In genomic region chr13:40665061-40665753, GRCh38 we compare ENCODE assay signal across 8 cellular contexts. TPM values are rescaled to one million over a fixed set of nuclear protein-coding genes. Genes with fewer than 3 reads are reported as not detected.
DNase-seq lines count a peak whose midpoint lies in the region; ATAC-seq and TF ChIP-seq lines count a peak whose summit lies in the region.

No MANE protein-coding gene starts in this region.

- H3K79me2 ChIP-seq in ACC112 (ENCODE audit: control insufficient read depth, insufficient read depth, low read length, unreplicated experiment), result peaks cover 43% of the 10 kb centered on the region

- TF ChIP-seq EP300 in transverse colon (IDR thresholded peaks at IDR 0.05; ENCODE audit: low read depth), result no peak

- H3K18ac ChIP-seq in IMR-90 (ENCODE audit: low read depth, low read length), result no peak overlapping the region

- dilution Hi-C loops in IMR-90 (cut with HindIII; ENCODE audit: low sequenced_read_pairs, unreplicated experiment), result no loop called here

- no peaks in the 10 kb centered on the region for H3K9me3 ChIP-seq in IMR-90 (ENCODE audit: control insufficient read depth, insufficient read depth, low read length)
- no peaks in the 10 kb centered on the region for H3K9me3 ChIP-seq in esophagus squamous epithelium
- H3K9me3 ChIP-seq in naive thymus-derived CD4-positive, alpha-beta T cell (ENCODE audit: control insufficient read depth in 2 of 3, low read length in 3 of 3), result no peaks in the 10 kb centered on the region
- no peaks in the 10 kb centered on the region for H3K9me3 ChIP-seq in transverse colon

- no peak overlapping the region for H3K4ac ChIP-seq in IMR-90 (ENCODE audit: low read depth, low read length)

- no peak overlapping the region for H2AK9ac ChIP-seq in IMR-90 (replicated peaks; ENCODE audit: low read depth, low read length, poor library complexity)

- H4K5ac ChIP-seq in IMR-90 (ENCODE audit: low read depth, low read length), result no peak overlapping the region

- H2AK5ac ChIP-seq in IMR-90 (ENCODE audit: low read depth, low read length), result no peak overlapping the region

- H3K4me2 ChIP-seq in IMR-90 (ENCODE audit: low read depth, low read length), result peak overlapping the region; percentile 76

- no peak overlapping the region; the same call in 1 of the 2 replicates for H3K23ac ChIP-seq in IMR-90 (ENCODE audit: low read depth, low read length)

- no peak overlapping the region for H4K8ac ChIP-seq in IMR-90 (ENCODE audit: low read depth in 2 of 2, low read length in 2 of 2)

- CTCF ChIA-PET in IMR-90 (lab: Yijun Ruan, JAX), result interaction anchor here (0.6 kb wide), 1 partner anchor 535 kb away, joined by 3 read pairs; no protein-coding TSS in a partner anchor
- CTCF ChIA-PET in naive thymus-derived CD4-positive, alpha-beta T cell (lab: Charles Lee), result interaction anchor here (1.0 to 1.2 kb wide), 4 partner anchors 17 to 596 kb away, joined by 3 read pairs; no protein-coding TSS in a partner anchor

- H3K9me1 ChIP-seq in IMR-90 (ENCODE audit: insufficient read depth, low read length), result no peaks in the 10 kb centered on the region

- H3K27ac Mint-ChIP-seq in naive thymus-derived CD4-positive, alpha-beta T cell, result peak overlapping the region; percentile 80 to 93 (median 89)

- H3K9ac ChIP-seq in IMR-90 (ENCODE audit: low read depth, low read length), result no peak overlapping the region

- H4K91ac ChIP-seq in IMR-90 (ENCODE audit: insufficient read depth, low read depth, low read length), result no peak overlapping the region

- H3K36me3 Mint-ChIP-seq in naive thymus-derived CD4-positive, alpha-beta T cell, result peaks cover 0 to 15% (median 5%) of the 10 kb centered on the region in 5 donors

- no peaks in the 10 kb centered on the region for H3K9me3 Mint-ChIP-seq in naive thymus-derived CD4-positive, alpha-beta T cell

- peak overlapping the region; percentile 35 for H2AFZ ChIP-seq in ACC112 (ENCODE audit: low read length, unreplicated experiment)
- H2AFZ ChIP-seq in IMR-90 (replicated peaks; ENCODE audit: low read length, poor library complexity), result peak overlapping the region; percentile 86

- no peaks in the 10 kb centered on the region for H3K79me1 ChIP-seq in IMR-90 (ENCODE audit: low read depth in 1 of 2, low read length in 2 of 2)

- no peak overlapping the region for H2BK120ac ChIP-seq in IMR-90 (ENCODE audit: low read depth, low read length)

- no peak for TF ChIP-seq CTCF in IMR-90 (conservative IDR thresholded peaks at IDR 0.05; ENCODE audit: low read depth, low read length)
- no peak for TF ChIP-seq CTCF in esophagus squamous epithelium (IDR thresholded peaks at IDR 0.05)
- peak in 1 of 5 experiments; percentile 10 for TF ChIP-seq CTCF in transverse colon (IDR thresholded peaks at IDR 0.05)

- H3K27me3 ChIP-seq in ACC112 (ENCODE audit: insufficient read depth, low read length) (no peaks in the 10 kb centered on the region), IMR-90 (ENCODE audit: control insufficient read depth, insufficient read depth, low read length) (peaks cover 49% of the 10 kb centered on the region), esophagus squamous epithelium (no peaks in the 10 kb centered on the region), transverse colon (no peaks in the 10 kb centered on the region)
- H3K27me3 ChIP-seq in naive thymus-derived CD4-positive, alpha-beta T cell (ENCODE audit: control insufficient read depth in 2 of 2, insufficient read depth in 2 of 2, low read length in 2 of 2), result no peaks in the 10 kb centered on the region

- H3K4me3 Mint-ChIP-seq in naive thymus-derived CD4-positive, alpha-beta T cell, result peak overlapping the region; percentile 86 to 98 (median 94)

- in situ Hi-C loops in IMR-90 (cut with MboI; ENCODE audit: low sequenced_read_pairs) (no loop called here), transverse colon (cut with MboI; ENCODE audit: low pct_ligation_motif_present in 1 of 4, low pct_unique_long_range_greater_than_20kb in 1 of 4, low sequenced_read_pairs in 3 of 4) (loop anchor here in 1 of 4 donors (25.0 kb wide), 1 partner anchor 253 kb away; no protein-coding TSS in a partner anchor)

- no peaks in the 10 kb centered on the region for H4K20me1 ChIP-seq in IMR-90 (ENCODE audit: insufficient read depth, low read length)

- H3K27ac ChIP-seq in ACC112 (ENCODE audit: low read depth, low read length), result peak overlapping the region; percentile 74
- H3K27ac ChIP-seq in IMR-90 (ENCODE audit: insufficient read depth, low read length), result no peak overlapping the region
- H3K27ac ChIP-seq in esophagus squamous epithelium, result peak overlapping the region; percentile 99
- H3K27ac ChIP-seq in naive thymus-derived CD4-positive, alpha-beta T cell (ENCODE audit: low read depth, low read length), result peak overlapping the region; percentile 88
- peak overlapping the region; percentile 99 to 100 (median 100) for H3K27ac ChIP-seq in transverse colon

- ATAC-seq in GM19025 (IDR thresholded peaks at IDR 0.05; ENCODE audit: low read depth, unreplicated experiment), result peak; percentile 7
- no peak for ATAC-seq in IMR-90 (ENCODE audit: low read depth)
- ATAC-seq in naive thymus-derived CD4-positive, alpha-beta T cell, result no peak

- no peaks in the 10 kb centered on the region for H3K36me3 ChIP-seq in ACC112 (ENCODE audit: insufficient read depth, low read length)
- H3K36me3 ChIP-seq in IMR-90 (ENCODE audit: control insufficient read depth, insufficient read depth, low read length), result no peaks in the 10 kb centered on the region
- no peaks in the 10 kb centered on the region for H3K36me3 ChIP-seq in esophagus squamous epithelium
- H3K36me3 ChIP-seq in naive thymus-derived CD4-positive, alpha-beta T cell (ENCODE audit: control insufficient read depth in 2 of 3, insufficient read depth in 3 of 3, low read length in 3 of 3), result peaks cover 0 to 18% (median 0%) of the 10 kb centered on the region in 3 experiments
- H3K36me3 ChIP-seq in transverse colon, result no peaks in the 10 kb centered on the region

- 1% methylated on average over 32 of the region's 83 CpGs; no CpG with 5 or more reads in 1 of the 2 experiments for WGBS in IMR-90 (ENCODE audit: extremely low coverage in 2 of 2, insufficient read length in 1 of 2), 2 experiments
- WGBS in esophagus squamous epithelium, 2 donors, result 0% methylated on average over 21 of the region's 83 CpGs; no CpG with 5 or more reads in 1 of the 2 donors
- WGBS in transverse colon (ENCODE audit: low coverage in 1 of 2), 2 donors, result 2% methylated on average over 30 of the region's 83 CpGs; no CpG with 5 or more reads in 1 of the 2 donors

- POLR2A ChIA-PET in IMR-90 (lab: Charles Lee; ENCODE audit: unreplicated experiment), result no interaction called here
- POLR2A ChIA-PET in naive thymus-derived CD4-positive, alpha-beta T cell (lab: Charles Lee), result interaction anchor here (0.6 to 3.9 kb wide), 30 partner anchors 12 to 883 kb away, joined by 3 to 34 read pairs (median 4); no protein-coding TSS in a partner anchor

- peaks cover 36 to 57% (median 50%) of the 10 kb centered on the region in 7 donors for H3K4me1 Mint-ChIP-seq in naive thymus-derived CD4-positive, alpha-beta T cell

- H3K27me3 Mint-ChIP-seq in naive thymus-derived CD4-positive, alpha-beta T cell, result no peaks in the 10 kb centered on the region

- DNase-seq in IMR-90, result no peak
- peak; percentile 54 for DNase-seq in activated CD8-positive, alpha-beta memory T cell treated with anti-CD3 and anti-CD28 coated beads, Interleukin-2, amount 50 U/mL, for 4 hours
- DNase-seq in esophagus squamous epithelium (lab: John Stamatoyannopoulos, UW), result no peak
- peak in 8 of 9 donors; percentile 17 to 39 (median 30) for DNase-seq in naive thymus-derived CD4-positive, alpha-beta T cell
- DNase-seq in transverse colon, result peak; percentile 55
- no peak for DNase-seq in SKM-1 (lab: John Stamatoyannopoulos, UW; ENCODE audit: unreplicated experiment)

- H3K4me3 ChIP-seq in ACC112 (ENCODE audit: low read depth, low read length), result peak overlapping the region; percentile 93
- peak overlapping the region; percentile 51 for H3K4me3 ChIP-seq in IMR-90 (ENCODE audit: insufficient read depth, low read depth, low read length)
- peak overlapping the region; percentile 77 to 97 (median 91) for H3K4me3 ChIP-seq in esophagus squamous epithelium
- H3K4me3 ChIP-seq in naive thymus-derived CD4-positive, alpha-beta T cell (ENCODE audit: low read length), result peak overlapping the region; percentile 84
- peak overlapping the region; percentile 86 to 98 (median 92) for H3K4me3 ChIP-seq in transverse colon

- BruUV-seq in IMR-90 (replicated peaks; lab: Mats Ljungman, UMichigan), result no TSS peak

- H3K4me1 ChIP-seq in ACC112 (ENCODE audit: control insufficient read depth, insufficient read depth, low read length, unreplicated experiment), result no peaks in the 10 kb centered on the region
- H3K4me1 ChIP-seq in IMR-90 (ENCODE audit: control insufficient read depth, insufficient read depth, low read length), result peaks cover 2% of the 10 kb centered on the region; the same call in 1 of the 2 replicates
- peaks cover 0 to 58% (median 19%) of the 10 kb centered on the region in 3 donors for H3K4me1 ChIP-seq in esophagus squamous epithelium
- H3K4me1 ChIP-seq in naive thymus-derived CD4-positive, alpha-beta T cell (ENCODE audit: control insufficient read depth in 2 of 2, insufficient read depth in 2 of 2, low read length in 2 of 2), result peaks cover 23 to 27% of the 10 kb centered on the region in 2 donors
- peaks cover 15 to 44% (median 29%) of the 10 kb centered on the region in 4 donors for H3K4me1 ChIP-seq in transverse colon

- TF ChIP-seq POLR2A in IMR-90 (IDR thresholded peaks at IDR 0.05; ENCODE audit: low read depth, low read length) (no peak), esophagus squamous epithelium (IDR thresholded peaks at IDR 0.05) (no peak), transverse colon (IDR thresholded peaks at IDR 0.05) (no peak)

- no peak overlapping the region for H2BK15ac ChIP-seq in IMR-90 (ENCODE audit: low read depth, low read length)

- H2BK5ac ChIP-seq in IMR-90 (ENCODE audit: low read depth, low read length, poor library complexity, severe bottlenecking), result no peak overlapping the region

- no peak overlapping the region for H2BK20ac ChIP-seq in IMR-90 (ENCODE audit: low read depth, low read length)

- no peak overlapping the region for H3K14ac ChIP-seq in IMR-90 (replicated peaks; ENCODE audit: low read depth, low read length)

- no peak overlapping the region for H3K56ac ChIP-seq in IMR-90 (ENCODE audit: extremely low read depth, insufficient read depth, low read length)

- TF ChIP-seq RAD21 in IMR-90 (IDR thresholded peaks at IDR 0.05; ENCODE audit: low read length), result no peak

- intact Hi-C loops in IMR-90 (cut with micrococcal nuclease) (no loop called here), esophagus squamous epithelium (cut with DNase I) (loop anchor here (5.0 kb wide), 1 partner anchor 603 kb away; no protein-coding TSS in a partner anchor), transverse colon (cut with DNase I; ENCODE audit: low total_unique reads) (loop anchor here (10.0 kb wide), 1 partner anchor 260 kb away; no protein-coding TSS in a partner anchor)
- intact Hi-C loops in naive thymus-derived CD4-positive, alpha-beta T cell (cut with micrococcal nuclease), result loop anchor here (2.0 to 10.0 kb wide), 12 partner anchors 40 to 888 kb away; partner anchors contain the start of gene ELF1 (in 2 of the 2)

RNA-seq across cellular contexts. Expression of gene FOXO1, which starts 1.2 kb away (rescaled TPM):
- total RNA-seq in IMR-90 (2012; rRNA removed) (under 0.01 and 0.18 TPM in 2 replicates), esophagus squamous epithelium (10 to 100 TPM in 3 of 4 donors, 1 to 10 TPM in 1; 9.1 to 42.3 (median 14.2) TPM), transverse colon (10 to 100 TPM; 19.1 to 48.9 (median 38.3) TPM)
- polyA plus RNA-seq in IMR-90 (2012; rRNA removed), result 0.07 and 0.12 TPM in 2 replicates
- 0.02 TPM in 1 of 2 replicates, not detected in the other for polyA plus RNA-seq in IMR-90 (2012; cell fraction: cytosol; rRNA removed)
- 0.06 and 0.10 TPM in 2 replicates for polyA plus RNA-seq in IMR-90 (2012; cell fraction: nucleus; rRNA removed; ENCODE audit: low replicate concordance)
- 10 to 100 TPM; 36.4 to 97.6 (median 93.7) TPM for total RNA-seq in naive thymus-derived CD4-positive, alpha-beta T cell
- polyA plus RNA-seq in naive thymus-derived CD4-positive, alpha-beta T cell, result 10 to 100 TPM; 66.3 to 71.9 TPM

Comparison
In these comparisons a context has a peak if more than half of its experiments do, and no peak if none do; other contexts are left out.
1. DNase-seq: peak in activated CD8-positive, alpha-beta memory T cell treated with anti-CD3 and anti-CD28 coated beads, Interleukin-2, amount 50 U/mL, for 4 hours (single experiment), naive thymus-derived CD4-positive, alpha-beta T cell (8 of 9) and transverse colon (single experiment); none in IMR-90 (single experiment), esophagus squamous epithelium (single experiment) and SKM-1 (single experiment).
2. Peak in every context shown above with its lines, with median percentiles within 50 percentile points of each other: H3K4me3 ChIP-seq.